In the genomic region with DNA sequence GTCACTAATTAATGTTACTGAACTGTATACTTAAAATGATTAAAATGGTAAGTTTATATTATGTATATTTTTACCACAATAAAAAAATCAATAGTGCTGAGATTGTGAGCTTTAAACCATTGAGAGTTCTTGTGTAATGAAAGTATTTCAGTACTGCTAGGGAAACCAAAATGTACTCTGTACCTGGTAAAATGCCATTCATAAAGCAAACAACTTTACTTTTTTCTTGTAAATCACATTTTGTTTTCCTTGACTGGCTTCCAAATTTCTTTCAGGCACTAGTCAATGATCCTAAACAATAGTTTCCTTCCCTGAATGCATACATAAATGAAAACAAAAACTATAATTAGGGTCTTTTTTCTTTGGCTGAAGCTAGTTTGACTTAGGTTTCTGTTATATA, we compare ENCODE assay signal across 12 cellular contexts. TPM values are rescaled to one million over a fixed set of nuclear protein-coding genes. Genes with fewer than 3 reads are reported as not detected.
"Had no signal": no experiment of that assay in that cellular context is flagged by ENCODE, and none has a peak within 500 bp of the region (broad histone marks: within the 10 kb centered on the region; RNA-seq: fewer than 3 reads in every experiment).

No MANE protein-coding gene starts in this region.

- H3K4me1 ChIP-seq: ascending aorta, right atrium auricular region had no signal

- H3K4me3 ChIP-seq: ascending aorta, right atrium auricular region, smooth muscle cell had no signal

- H3K27me3 ChIP-seq: ascending aorta, right atrium auricular region had no signal

- H3K36me3 ChIP-seq: ascending aorta, right atrium auricular region had no signal

- H3K4me2 ChIP-seq: smooth muscle cell had no signal

- DNase-seq: activated CD4-positive, alpha-beta T cell treated with anti-CD3 and anti-CD28 coated beads for 1 hour; activated CD4-positive, alpha-beta T cell treated with anti-CD3 and anti-CD28 coated beads, Interleukin-2, amount 50 U/mL, for 4 hours; activated naive CD4-positive, alpha-beta T cell; activated T-cell treated with anti-CD3 and anti-CD28 coated beads for 4 hours; left cardiac atrium; mesendoderm; nucleus accumbens had no signal

- H3K9me3 ChIP-seq: ascending aorta, right atrium auricular region had no signal

- ATAC-seq: esophagus mucosa, left cardiac atrium had no signal

- H3K27ac ChIP-seq: ascending aorta, right atrium auricular region had no signal

RNA-seq across cellular contexts. Expression of gene SNRPF, which starts 29.4 kb away (rescaled TPM):
- total RNA-seq: ascending aorta had no signal

RNA-seq across cellular contexts. Expression of gene NTN4, which starts 38.8 kb away (rescaled TPM):
- total RNA-seq: T-helper 1 cell treated with Interleukin-12 subunit alpha and Interleukin-12 subunit beta and Interleukin-4 antibody, amounts not matched to agents 30 ng/mL and 1 ng/mL, for 36 hours had no signal
- polyA plus RNA-seq: smooth muscle cell had no signal
